ENCODE assay signal across 8 cellular contexts in genomic region chr5:122311400-122311887, GRCh38. TPM values are rescaled to one million over a fixed set of nuclear protein-coding genes. Genes with fewer than 3 reads are reported as not detected.
DNase-seq lines count a peak whose midpoint lies in the region; ATAC-seq and TF ChIP-seq lines count a peak whose summit lies in the region.

No MANE protein-coding gene starts in this region.

- no peak for TF ChIP-seq POLR2A in Peyer's patch (IDR thresholded peaks at IDR 0.05)

- H3K27me3 ChIP-seq in Peyer's patch (no peaks in the 10 kb centered on the region), right atrium auricular region (no peaks in the 10 kb centered on the region)

- H3K27ac ChIP-seq in Peyer's patch: peak overlapping the region in 3 of 4 donors; percentile 42 to 50 (median 46)
- peak overlapping the region; percentile 52 to 54 for H3K27ac ChIP-seq in right atrium auricular region

- H3K27ac Mint-ChIP-seq in activated CD8-positive, alpha-beta T cell treated with anti-CD3 and anti-CD28 coated beads for 36 hours: no peak overlapping the region

- intact Hi-C loops in activated CD8-positive, alpha-beta T cell treated with anti-CD3 and anti-CD28 coated beads for 36 hours (cut with micrococcal nuclease): no loop called here

- H3K4me1 ChIP-seq in Peyer's patch (peaks cover 0 to 9% (median 0%) of the 10 kb centered on the region in 4 donors), right atrium auricular region (peaks cover 0 to 21% of the 10 kb centered on the region in 2 donors)

- CTCF ChIA-PET in activated CD8-positive, alpha-beta T cell treated with anti-CD3 and anti-CD28 coated beads for 36 hours (lab: Charles Lee): no interaction called here

- H3K36me3 Mint-ChIP-seq in activated CD8-positive, alpha-beta T cell treated with anti-CD3 and anti-CD28 coated beads for 36 hours (ENCODE audit: low read depth): no peaks in the 10 kb centered on the region

- DNase-seq in Peyer's patch: no peak
- DNase-seq in right atrium auricular region (ENCODE audit: low spot score): no peak
- no peak for DNase-seq in skeletal muscle cell (ENCODE audit: low read depth)
- no peak for DNase-seq in NCI-H526 treated with DMSO at 0.1 percent for 48 hours (lab: John Stamatoyannopoulos, UW)
- no peak for DNase-seq in activated CD8-positive, alpha-beta T cell treated with anti-CD3 and anti-CD28 coated beads for 36 hours

- H3K9me3 ChIP-seq in Peyer's patch: no peaks in the 10 kb centered on the region
- peaks cover 0 to 6% of the 10 kb centered on the region in 2 donors for H3K9me3 ChIP-seq in right atrium auricular region

- ATAC-seq in GM19395 (IDR thresholded peaks at IDR 0.05; ENCODE audit: unreplicated experiment) (peak; percentile 17), HG03280 (IDR thresholded peaks at IDR 0.05; ENCODE audit: unreplicated experiment) (no peak), HG02840 (IDR thresholded peaks at IDR 0.05; ENCODE audit: low FRiP score, unreplicated experiment) (no peak)
- ATAC-seq in activated CD8-positive, alpha-beta T cell treated with anti-CD3 and anti-CD28 coated beads for 36 hours: no peak

- H3K36me3 ChIP-seq in Peyer's patch (no peaks in the 10 kb centered on the region), right atrium auricular region (no peaks in the 10 kb centered on the region)

- H3K27me3 Mint-ChIP-seq in activated CD8-positive, alpha-beta T cell treated with anti-CD3 and anti-CD28 coated beads for 36 hours: peaks cover 49% of the 10 kb centered on the region

- H3K4me1 Mint-ChIP-seq in activated CD8-positive, alpha-beta T cell treated with anti-CD3 and anti-CD28 coated beads for 36 hours (ENCODE audit: low read depth): peaks cover 4% of the 10 kb centered on the region

- POLR2A ChIA-PET in activated CD8-positive, alpha-beta T cell treated with anti-CD3 and anti-CD28 coated beads for 36 hours (lab: Charles Lee): no interaction called here

- no peaks in the 10 kb centered on the region for H3K9me3 Mint-ChIP-seq in activated CD8-positive, alpha-beta T cell treated with anti-CD3 and anti-CD28 coated beads for 36 hours

- H3K4me3 Mint-ChIP-seq in activated CD8-positive, alpha-beta T cell treated with anti-CD3 and anti-CD28 coated beads for 36 hours: no peak overlapping the region

- TF ChIP-seq CTCF in Peyer's patch (IDR thresholded peaks at IDR 0.05) (no peak), right atrium auricular region (IDR thresholded peaks at IDR 0.05) (no peak)
- TF ChIP-seq CTCF in activated CD8-positive, alpha-beta T cell treated with anti-CD3 and anti-CD28 coated beads for 36 hours (IDR thresholded peaks at IDR 0.05): no peak

- H3K4me3 ChIP-seq in Peyer's patch: peak overlapping the region; percentile 14 to 60 (median 48)
- H3K4me3 ChIP-seq in right atrium auricular region: peak overlapping the region; percentile 40 to 61
- peak overlapping the region; percentile 78 for H3K4me3 ChIP-seq in skeletal muscle cell (ENCODE audit: low read depth, low read length)

RNA-seq across cellular contexts. Expression of gene SNCAIP, which starts 0.6 kb away (rescaled TPM):
- 10 to 100 TPM in 1 of 4 donors, 1 to 10 TPM in 1, under 1 TPM in 2; 0.57 to 12.4 (median 1.7) TPM for total RNA-seq in Peyer's patch
- total RNA-seq in right atrium auricular region: 1 to 10 TPM; 8.1 to 9.5 TPM
- total RNA-seq in activated CD8-positive, alpha-beta T cell treated with anti-CD3 and anti-CD28 coated beads for 36 hours: not detected
